ENCODE assay signal across 9 cellular contexts in genomic region chr2:31233216-31233615, GRCh38. TPM values are rescaled to one million over a fixed set of nuclear protein-coding genes. Genes with fewer than 3 reads are reported as not detected.
DNase-seq lines count a peak whose midpoint lies in the region; ATAC-seq and TF ChIP-seq lines count a peak whose summit lies in the region.
"Had no signal": no experiment of that assay in that cellular context is flagged by ENCODE, and none has a peak within 500 bp of the region (broad histone marks: within the 10 kb centered on the region; RNA-seq: fewer than 3 reads in every experiment).

No MANE protein-coding gene starts in this region.

- no peaks in the 10 kb centered on the region for H3K9me2 ChIP-seq in Karpas-422 (replicated peaks; ENCODE audit: insufficient read depth, low read length)

- no peak for TF ChIP-seq CTCF in GM13977 (IDR thresholded peaks at IDR 0.05; ENCODE audit: extremely low read depth, insufficient read depth, missing control alignments)

- peak; percentile 17 for DNase-seq in Caki2 (ENCODE audit: low read depth)
- DNase-seq in Karpas-422 = peak; percentile 39
- DNase-seq in adipocyte (ENCODE audit: low read depth) = peak; percentile 11
- no peak for DNase-seq in naive B cell
- DNase-seq in GM13977 (ENCODE audit: low spot score) = no peak

- in situ Hi-C loops in Caki2 (cut with HindIII; ENCODE audit: low pct_unique_long_range_greater_than_20kb, low sequenced_read_pairs) = no loop called here
- in situ Hi-C loops in GM13977 (cut with MboI; ENCODE audit: low pct_unique_long_range_greater_than_20kb, low sequenced_read_pairs, unreplicated experiment) = no loop called here

- no peak overlapping the region for H2AFZ ChIP-seq in Karpas-422 (ENCODE audit: low read length)

- H3K27me3 Mint-ChIP-seq in naive B cell = no peaks in the 10 kb centered on the region

- H3K27ac ChIP-seq in Karpas-422 (ENCODE audit: low read length) = peak overlapping the region; percentile 25; the same call in 1 of the 2 replicates
- H3K27ac ChIP-seq: epithelial cell of prostate had no signal

- H3K9me3 ChIP-seq in Karpas-422 (ENCODE audit: low read length) (no peaks in the 10 kb centered on the region), adipocyte (ENCODE audit: control insufficient read depth, low read length) (no peaks in the 10 kb centered on the region)

- peak overlapping the region; percentile 94 for H3K4me2 ChIP-seq in Karpas-422 (ENCODE audit: low read depth, low read length, poor library complexity, severe bottlenecking)

- H3K27me3 ChIP-seq in Karpas-422 (ENCODE audit: low read length) (no peaks in the 10 kb centered on the region), adipocyte (replicated peaks; ENCODE audit: control insufficient read depth, insufficient read depth, low read length) (peaks cover 3% of the 10 kb centered on the region)

- ATAC-seq in naive B cell (ENCODE audit: low read depth in 2 of 2) = no peak
- no peak for ATAC-seq in HG03039 (IDR thresholded peaks at IDR 0.05; ENCODE audit: unreplicated experiment)
- ATAC-seq in HG03565 (IDR thresholded peaks at IDR 0.05; ENCODE audit: unreplicated experiment) = no peak
- no peak for ATAC-seq in GM18907 (IDR thresholded peaks at IDR 0.05; ENCODE audit: unreplicated experiment)

- H3K9ac ChIP-seq in Karpas-422 (ENCODE audit: low read length) (peak overlapping the region; percentile 91), adipocyte (ENCODE audit: low read length) (no peak overlapping the region)

- no peaks in the 10 kb centered on the region for H3K9me3 Mint-ChIP-seq in naive B cell

- peaks cover 35 to 48% (median 40%) of the 10 kb centered on the region in 3 donors for H3K4me1 Mint-ChIP-seq in naive B cell

- H3K36me3 ChIP-seq in Karpas-422 (ENCODE audit: insufficient read depth, low read length) (peaks cover 36% of the 10 kb centered on the region), adipocyte (ENCODE audit: control insufficient read depth, insufficient read depth, low read length, severe bottlenecking) (no peaks in the 10 kb centered on the region)

- peaks cover 44% of the 10 kb centered on the region for H3K79me2 ChIP-seq in Karpas-422 (ENCODE audit: low read length)

- H3K36me3 Mint-ChIP-seq in naive B cell = no peaks in the 10 kb centered on the region

- peaks cover 23% of the 10 kb centered on the region; the same call in 1 of the 2 replicates for H4K20me1 ChIP-seq in Karpas-422 (ENCODE audit: insufficient read depth, low read depth, low read length)

- peak overlapping the region; percentile 72 to 89 (median 80) for H3K27ac Mint-ChIP-seq in naive B cell

- H3K4me3 Mint-ChIP-seq in naive B cell = peak overlapping the region; percentile 80 to 94 (median 85)

- peaks cover 43% of the 10 kb centered on the region for H3K4me1 ChIP-seq in Karpas-422 (ENCODE audit: low read length)
- no peaks in the 10 kb centered on the region for H3K4me1 ChIP-seq in adipocyte (ENCODE audit: control insufficient read depth, insufficient read depth, low read length)

- H3K4me3 ChIP-seq in Karpas-422 (ENCODE audit: low read length) = peak overlapping the region; percentile 81
- peak overlapping the region; percentile 84 for H3K4me3 ChIP-seq in adipocyte (ENCODE audit: low read length)

RNA-seq across cellular contexts. Expression of gene EHD3, which starts 0.7 kb away (rescaled TPM):
- total RNA-seq in Caki2 (2014; rRNA removed; shearing (Covaris generic); ENCODE audit: low replicate concordance) = 8.6 and 8.9 TPM in 2 replicates
- 152 and 200 TPM in 2 replicates for total RNA-seq in Karpas-422 (2014; rRNA removed; shearing (Covaris generic); ENCODE audit: low replicate concordance)
- 10 to 100 TPM in 3 of 6 donors, 1 to 10 TPM in 3; 5.9 to 13.6 (median 10.0) TPM for polyA plus RNA-seq in naive B cell (ENCODE audit: low read depth in 6 of 6)

RNA-seq across cellular contexts. Expression of gene CAPN14, which starts 15.9 kb away (rescaled TPM):
- total RNA-seq in Caki2 (2014; rRNA removed; shearing (Covaris generic); ENCODE audit: low replicate concordance) = 0.57 and 1.6 TPM in 2 replicates
- total RNA-seq in Karpas-422 (2014; rRNA removed; shearing (Covaris generic); ENCODE audit: low replicate concordance) = 2.0 and 2.6 TPM in 2 replicates
- polyA plus RNA-seq in naive B cell (ENCODE audit: low read depth in 6 of 6) = 1 to 10 TPM in 3 of 6 donors, under 1 TPM in 2, not detected in 1; 0.30 to 1.3 (median 1.1) TPM

Comparison
In these comparisons a context has a peak if more than half of its experiments do, and no peak if none do; other contexts are left out.
1. DNase-seq: peak in Caki2 (single experiment), Karpas-422 (single experiment) and adipocyte (single experiment); none in naive B cell (single experiment) and GM13977 (single experiment).
2. RNA of gene EHD3, which starts 0.7 kb away (total RNA-seq): 152 to 200 TPM in Karpas-422; 8.6 to 8.9 TPM in Caki2; every median in the first group is over 10 times any median in the second.